In genomic region chr10:44462338-44462914, GRCh38 we compare ENCODE assay signal across 18 cellular contexts.
DNase-seq lines count a peak whose midpoint lies in the region; ATAC-seq, FAIRE-seq and TF ChIP-seq lines count a peak whose summit lies in the region.
"Had no signal": no experiment of that assay in that cellular context is flagged by ENCODE, and none has a peak within 500 bp of the region (broad histone marks: within the 10 kb centered on the region; RNA-seq: fewer than 3 reads in every experiment).

No MANE protein-coding gene starts in this region.

- ATAC-seq in HG02938 (IDR thresholded peaks at IDR 0.05; ENCODE audit: unreplicated experiment) = no peak
- ATAC-seq in GM18502 (IDR thresholded peaks at IDR 0.05; ENCODE audit: poor library complexity, unreplicated experiment) = no peak

- H3K27me3 ChIP-seq in MG63 = no peaks in the 10 kb centered on the region

- H3K4me3 ChIP-seq in MG63 (no peak overlapping the region), fibroblast of the aortic adventitia (ENCODE audit: low read depth, low read length) (no peak overlapping the region)

- H3K9me3 ChIP-seq in MG63 = no peaks in the 10 kb centered on the region
- H3K9me3 ChIP-seq: SK-N-SH had no signal

- peak; percentile 60 for DNase-seq in NCI-H2171 treated with DMSO at 0.1 percent for 48 hours (lab: John Stamatoyannopoulos, UW)
- DNase-seq in NCI-H2171 (lab: John Stamatoyannopoulos, UW) = no peak
- peak; percentile 9 for DNase-seq in COLO668 (lab: John Stamatoyannopoulos, UW; ENCODE audit: unreplicated experiment)
- DNase-seq in MG63 = peak; percentile 87
- peak; percentile 17 for DNase-seq in fibroblast of the aortic adventitia (ENCODE audit: low read depth)
- no peak for DNase-seq in GM19239 (ENCODE audit: insufficient read length, low spot score)
- DNase-seq: DMS79; H7; NCI-H1092 treated with DMSO at 0.1 percent for 48 hours; NCI-H146; NCI-H2081; NCI-H2227 treated with DMSO at 0.1 percent for 48 hours; NCI-H69; NK-92 treated with Interleukin-12 subunit alpha and Interleukin-12 subunit beta, amount 100 ng/mL, for 24 hours; SHP77 treated with DMSO at 0.1 percent for 48 hours; SK-N-SH had no signal

- no peaks in the 10 kb centered on the region for H3K36me3 ChIP-seq in MG63

- FAIRE-seq in GM19239 (lab: Jason Lieb, UNC) = no peak

- no peak for TF ChIP-seq CTCF in fibroblast of the aortic adventitia (IDR thresholded peaks at IDR 0.05; ENCODE audit: insufficient read depth, low read length)

Comparison
In these comparisons a context has a peak if more than half of its experiments do, and no peak if none do; other contexts are left out.
1. DNase-seq: peak in NCI-H2171 treated with DMSO at 0.1 percent for 48 hours (single experiment), COLO668 (single experiment), MG63 (single experiment) and fibroblast of the aortic adventitia (single experiment); none in NCI-H2171 (single experiment) and GM19239 (single experiment).